In genomic region chr7:36309716-36310115, GRCh38 we compare ENCODE assay signal across 2 cellular contexts.
TF ChIP-seq lines count a peak whose summit lies in the region.

No MANE protein-coding gene starts in this region.

TF ChIP-seq in GM23338, 12 proteins besides CTCF, POLR2A, EP300 and RAD21:
- TF ChIP-seq REST (IDR thresholded peaks at IDR 0.05; ENCODE audit: unreplicated experiment) (no peak), ZNF331 (CRISPR knock-in tag; IDR thresholded peaks at IDR 0.05; ENCODE audit: low read depth) (no peak), NANOG (IDR thresholded peaks at IDR 0.05; ENCODE audit: borderline replicate concordance) (no peak), POLR2AphosphoS5 (IDR thresholded peaks at IDR 0.05; ENCODE audit: low read depth) (no peak), EZH2phosphoT487 (IDR thresholded peaks at IDR 0.05; ENCODE audit: unreplicated experiment) (no peak), STAT1 (IDR thresholded peaks at IDR 0.05; ENCODE audit: unreplicated experiment) (no peak), ETS1 (IDR thresholded peaks at IDR 0.05) (no peak), ZNF114 (CRISPR knock-in tag; IDR thresholded peaks at IDR 0.05) (no peak), EZH2 (IDR thresholded peaks at IDR 0.05; ENCODE audit: low read depth, unreplicated experiment) (no peak), CREB1 (CRISPR knock-in tag; IDR thresholded peaks at IDR 0.05; ENCODE audit: low read depth) (no peak), JUNB (IDR thresholded peaks at IDR 0.05; ENCODE audit: unreplicated experiment) (no peak), ZNF462 (CRISPR knock-in tag; IDR thresholded peaks at IDR 0.05) (no peak)

TF ChIP-seq in K562, 482 proteins besides CTCF, POLR2A, EP300 and RAD21 (continued from another document):
- TF ChIP-seq, protein P1, sequence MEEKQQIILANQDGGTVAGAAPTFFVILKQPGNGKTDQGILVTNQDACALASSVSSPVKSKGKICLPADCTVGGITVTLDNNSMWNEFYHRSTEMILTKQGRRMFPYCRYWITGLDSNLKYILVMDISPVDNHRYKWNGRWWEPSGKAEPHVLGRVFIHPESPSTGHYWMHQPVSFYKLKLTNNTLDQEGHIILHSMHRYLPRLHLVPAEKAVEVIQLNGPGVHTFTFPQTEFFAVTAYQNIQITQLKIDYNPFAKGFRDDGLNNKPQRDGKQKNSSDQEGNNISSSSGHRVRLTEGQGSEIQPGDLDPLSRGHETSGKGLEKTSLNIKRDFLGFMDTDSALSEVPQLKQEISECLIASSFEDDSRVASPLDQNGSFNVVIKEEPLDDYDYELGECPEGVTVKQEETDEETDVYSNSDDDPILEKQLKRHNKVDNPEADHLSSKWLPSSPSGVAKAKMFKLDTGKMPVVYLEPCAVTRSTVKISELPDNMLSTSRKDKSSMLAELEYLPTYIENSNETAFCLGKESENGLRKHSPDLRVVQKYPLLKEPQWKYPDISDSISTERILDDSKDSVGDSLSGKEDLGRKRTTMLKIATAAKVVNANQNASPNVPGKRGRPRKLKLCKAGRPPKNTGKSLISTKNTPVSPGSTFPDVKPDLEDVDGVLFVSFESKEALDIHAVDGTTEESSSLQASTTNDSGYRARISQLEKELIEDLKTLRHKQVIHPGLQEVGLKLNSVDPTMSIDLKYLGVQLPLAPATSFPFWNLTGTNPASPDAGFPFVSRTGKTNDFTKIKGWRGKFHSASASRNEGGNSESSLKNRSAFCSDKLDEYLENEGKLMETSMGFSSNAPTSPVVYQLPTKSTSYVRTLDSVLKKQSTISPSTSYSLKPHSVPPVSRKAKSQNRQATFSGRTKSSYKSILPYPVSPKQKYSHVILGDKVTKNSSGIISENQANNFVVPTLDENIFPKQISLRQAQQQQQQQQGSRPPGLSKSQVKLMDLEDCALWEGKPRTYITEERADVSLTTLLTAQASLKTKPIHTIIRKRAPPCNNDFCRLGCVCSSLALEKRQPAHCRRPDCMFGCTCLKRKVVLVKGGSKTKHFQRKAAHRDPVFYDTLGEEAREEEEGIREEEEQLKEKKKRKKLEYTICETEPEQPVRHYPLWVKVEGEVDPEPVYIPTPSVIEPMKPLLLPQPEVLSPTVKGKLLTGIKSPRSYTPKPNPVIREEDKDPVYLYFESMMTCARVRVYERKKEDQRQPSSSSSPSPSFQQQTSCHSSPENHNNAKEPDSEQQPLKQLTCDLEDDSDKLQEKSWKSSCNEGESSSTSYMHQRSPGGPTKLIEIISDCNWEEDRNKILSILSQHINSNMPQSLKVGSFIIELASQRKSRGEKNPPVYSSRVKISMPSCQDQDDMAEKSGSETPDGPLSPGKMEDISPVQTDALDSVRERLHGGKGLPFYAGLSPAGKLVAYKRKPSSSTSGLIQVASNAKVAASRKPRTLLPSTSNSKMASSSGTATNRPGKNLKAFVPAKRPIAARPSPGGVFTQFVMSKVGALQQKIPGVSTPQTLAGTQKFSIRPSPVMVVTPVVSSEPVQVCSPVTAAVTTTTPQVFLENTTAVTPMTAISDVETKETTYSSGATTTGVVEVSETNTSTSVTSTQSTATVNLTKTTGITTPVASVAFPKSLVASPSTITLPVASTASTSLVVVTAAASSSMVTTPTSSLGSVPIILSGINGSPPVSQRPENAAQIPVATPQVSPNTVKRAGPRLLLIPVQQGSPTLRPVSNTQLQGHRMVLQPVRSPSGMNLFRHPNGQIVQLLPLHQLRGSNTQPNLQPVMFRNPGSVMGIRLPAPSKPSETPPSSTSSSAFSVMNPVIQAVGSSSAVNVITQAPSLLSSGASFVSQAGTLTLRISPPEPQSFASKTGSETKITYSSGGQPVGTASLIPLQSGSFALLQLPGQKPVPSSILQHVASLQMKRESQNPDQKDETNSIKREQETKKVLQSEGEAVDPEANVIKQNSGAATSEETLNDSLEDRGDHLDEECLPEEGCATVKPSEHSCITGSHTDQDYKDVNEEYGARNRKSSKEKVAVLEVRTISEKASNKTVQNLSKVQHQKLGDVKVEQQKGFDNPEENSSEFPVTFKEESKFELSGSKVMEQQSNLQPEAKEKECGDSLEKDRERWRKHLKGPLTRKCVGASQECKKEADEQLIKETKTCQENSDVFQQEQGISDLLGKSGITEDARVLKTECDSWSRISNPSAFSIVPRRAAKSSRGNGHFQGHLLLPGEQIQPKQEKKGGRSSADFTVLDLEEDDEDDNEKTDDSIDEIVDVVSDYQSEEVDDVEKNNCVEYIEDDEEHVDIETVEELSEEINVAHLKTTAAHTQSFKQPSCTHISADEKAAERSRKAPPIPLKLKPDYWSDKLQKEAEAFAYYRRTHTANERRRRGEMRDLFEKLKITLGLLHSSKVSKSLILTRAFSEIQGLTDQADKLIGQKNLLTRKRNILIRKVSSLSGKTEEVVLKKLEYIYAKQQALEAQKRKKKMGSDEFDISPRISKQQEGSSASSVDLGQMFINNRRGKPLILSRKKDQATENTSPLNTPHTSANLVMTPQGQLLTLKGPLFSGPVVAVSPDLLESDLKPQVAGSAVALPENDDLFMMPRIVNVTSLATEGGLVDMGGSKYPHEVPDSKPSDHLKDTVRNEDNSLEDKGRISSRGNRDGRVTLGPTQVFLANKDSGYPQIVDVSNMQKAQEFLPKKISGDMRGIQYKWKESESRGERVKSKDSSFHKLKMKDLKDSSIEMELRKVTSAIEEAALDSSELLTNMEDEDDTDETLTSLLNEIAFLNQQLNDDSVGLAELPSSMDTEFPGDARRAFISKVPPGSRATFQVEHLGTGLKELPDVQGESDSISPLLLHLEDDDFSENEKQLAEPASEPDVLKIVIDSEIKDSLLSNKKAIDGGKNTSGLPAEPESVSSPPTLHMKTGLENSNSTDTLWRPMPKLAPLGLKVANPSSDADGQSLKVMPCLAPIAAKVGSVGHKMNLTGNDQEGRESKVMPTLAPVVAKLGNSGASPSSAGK (IDR thresholded peaks at IDR 0.05), result no peak
- no peak for TF ChIP-seq SIRT6 (IDR thresholded peaks at IDR 0.05; ENCODE audit: low read depth, low read length)
- TF ChIP-seq NR4A1 (CRISPR knock-in tag; IDR thresholded peaks at IDR 0.05), result no peak
- TF ChIP-seq NR4A1 (tag; IDR thresholded peaks at IDR 0.05), result no peak
- no peak for TF ChIP-seq YY1 (IDR thresholded peaks at IDR 0.05; ENCODE audit: borderline replicate concordance in 1 of 3, control insufficient read depth in 1 of 3, extremely low read depth in 1 of 3, insufficient read depth in 3 of 3, insufficient read length in 1 of 3, insufficient replicate concordance in 2 of 3, low read depth in 1 of 3, low read length in 2 of 3)
- TF ChIP-seq TAF1 (IDR thresholded peaks at IDR 0.05; ENCODE audit: control insufficient read depth, extremely low read depth, insufficient read depth, low read length, severe bottlenecking), result no peak
